10 cellular contexts compared by ENCODE assay signal in the genomic region with DNA sequence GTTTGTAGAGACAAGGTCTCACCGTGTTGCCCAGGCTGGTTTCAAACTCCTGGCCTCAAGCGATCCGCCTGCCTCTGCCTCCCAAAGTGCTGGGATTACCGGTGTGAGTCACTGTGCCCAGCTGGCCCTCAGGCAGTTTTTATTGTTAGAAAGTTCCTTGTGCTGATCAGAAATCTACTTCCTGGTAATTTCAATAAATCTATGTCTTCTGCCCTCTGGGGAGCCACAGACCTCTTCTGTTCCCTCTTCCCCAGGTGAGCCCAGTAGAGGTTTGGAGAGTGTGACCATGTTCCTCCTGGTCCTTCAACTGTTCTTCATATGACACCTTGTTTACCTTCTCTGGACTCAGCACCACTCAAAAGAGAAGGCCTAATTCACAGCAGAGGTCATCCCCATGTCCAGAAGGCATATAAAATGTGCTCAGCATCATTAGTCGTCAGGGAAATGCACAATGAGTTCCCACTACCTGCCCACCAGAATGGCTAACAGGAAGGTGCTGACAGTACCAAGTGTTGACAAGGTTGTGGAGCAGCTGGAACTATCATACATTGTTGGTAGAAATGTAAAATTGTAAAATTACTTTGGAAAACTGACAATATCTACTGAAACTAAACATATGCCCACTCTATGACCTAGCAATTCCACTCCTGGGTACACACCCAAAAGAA. TPM values are rescaled to one million over a fixed set of nuclear protein-coding genes. Genes with fewer than 3 reads are reported as not detected.
A peak's percentile ranks its signal among the peaks of the same experiment; 100 is the strongest.
DNase-seq lines count a peak whose midpoint lies in the region; ATAC-seq and TF ChIP-seq lines count a peak whose summit lies in the region.
"Had no signal": no experiment of that assay in that cellular context is flagged by ENCODE, and none has a peak within 500 bp of the region (broad histone marks: within the 10 kb centered on the region; RNA-seq: fewer than 3 reads in every experiment).

No MANE protein-coding gene starts in this region.

- no peaks in the 10 kb centered on the region for H3K36me3 ChIP-seq in heart right ventricle
- no peaks in the 10 kb centered on the region for H3K36me3 ChIP-seq in Peyer's patch
- no peaks in the 10 kb centered on the region for H3K36me3 ChIP-seq in brain microvascular endothelial cell (replicated peaks)

- H3K27ac ChIP-seq in heart right ventricle (peak overlapping the region in 6 of 10 donors; percentile 7 to 59 (median 56)), Peyer's patch (no peak overlapping the region), brain microvascular endothelial cell (no peak overlapping the region)

- H3K9me3 ChIP-seq in heart right ventricle (no peaks in the 10 kb centered on the region), Peyer's patch (no peaks in the 10 kb centered on the region)

- no peaks in the 10 kb centered on the region for H3K27me3 ChIP-seq in heart right ventricle
- no peaks in the 10 kb centered on the region for H3K27me3 ChIP-seq in Peyer's patch
- peaks cover 3% of the 10 kb centered on the region for H3K27me3 ChIP-seq in brain microvascular endothelial cell (replicated peaks)

- H3K4me3 ChIP-seq in heart right ventricle (no peak overlapping the region), Peyer's patch (no peak overlapping the region), brain microvascular endothelial cell (ENCODE audit: low read depth, low read length) (no peak overlapping the region)

- DNase-seq in heart right ventricle (no peak), Right ventricle myocardium inferior (ENCODE audit: missing footprints) (no peak), LoVo (ENCODE audit: low spot score) (peak; percentile 10), ecto neural progenitor cell (ENCODE audit: low spot score) (peak; percentile 15), ureter (ENCODE audit: low spot score) (peak; percentile 37), Peyer's patch (no peak), brain microvascular endothelial cell (no peak)
- no peak for DNase-seq in stimulated activated CD4-positive, alpha-beta T cell treated with anti-CD3 and anti-CD28 coated beads, Interleukin-4, amount 100 ng/mL, for 24 hours
- DNase-seq: stimulated activated CD8-positive, alpha-beta memory T cell treated with anti-CD3 and anti-CD28 coated beads, Interleukin-4, amount 100 ng/mL, for 48 hours had no signal

- WGBS in heart right ventricle, 2 donors: 78 to 84% methylated on average over 5 of the region's 5 CpGs

- TF ChIP-seq CTCF in heart right ventricle (IDR thresholded peaks at IDR 0.05) (no peak), Peyer's patch (IDR thresholded peaks at IDR 0.05) (no peak), brain microvascular endothelial cell (IDR thresholded peaks at IDR 0.05; ENCODE audit: low read depth, low read length, missing control alignments) (no peak)

- intact Hi-C loops in heart right ventricle (cut with DNase I) (no loop called here), Right ventricle myocardium inferior (cut with DNase I) (no loop called here)

- TF ChIP-seq POLR2A in Peyer's patch (IDR thresholded peaks at IDR 0.05): no peak

- peaks cover 4 to 77% (median 29%) of the 10 kb centered on the region in 9 donors for H3K4me1 ChIP-seq in heart right ventricle
- peaks cover 0 to 4% (median 0%) of the 10 kb centered on the region in 4 donors for H3K4me1 ChIP-seq in Peyer's patch

- ATAC-seq in heart right ventricle (no peak), Right ventricle myocardium inferior (no peak)

- in situ Hi-C loops in brain microvascular endothelial cell (cut with HindIII; ENCODE audit: low pct_ligation_motif_present, low sequenced_read_pairs): no loop called here

RNA-seq across cellular contexts. Expression of a gene that starts 10.4 kb away (rescaled TPM):
- 100 to 1,000 TPM; 164 to 203 (median 181) TPM for total RNA-seq in heart right ventricle
- 10 to 100 TPM; 83.7 to 89.1 TPM for polyA plus RNA-seq in heart right ventricle
- total RNA-seq in Right ventricle myocardium inferior: 192 TPM
- total RNA-seq in ureter: 29.3 TPM
- 10 to 100 TPM in 1 of 4 donors, 1 to 10 TPM in 3; 2.6 to 15.7 (median 4.9) TPM for total RNA-seq in Peyer's patch
- total RNA-seq: osteoblast had no signal

Comparison
In these comparisons a context has a peak if more than half of its experiments do, and no peak if none do; other contexts are left out.
1. DNase-seq: peak in LoVo (single experiment), ecto neural progenitor cell (single experiment) and ureter (single experiment); none in heart right ventricle (0 of 2), Right ventricle myocardium inferior (single experiment), Peyer's patch (0 of 3), stimulated activated CD4-positive, alpha-beta T cell treated with anti-CD3 and anti-CD28 coated beads, Interleukin-4, amount 100 ng/mL, for 24 hours (single experiment) and brain microvascular endothelial cell (single experiment).
2. H3K27ac ChIP-seq: peak in heart right ventricle (6 of 10); none in Peyer's patch (0 of 4) and brain microvascular endothelial cell (single experiment).